ENCODE assay signal across 1 cellular context in the genomic region with DNA sequence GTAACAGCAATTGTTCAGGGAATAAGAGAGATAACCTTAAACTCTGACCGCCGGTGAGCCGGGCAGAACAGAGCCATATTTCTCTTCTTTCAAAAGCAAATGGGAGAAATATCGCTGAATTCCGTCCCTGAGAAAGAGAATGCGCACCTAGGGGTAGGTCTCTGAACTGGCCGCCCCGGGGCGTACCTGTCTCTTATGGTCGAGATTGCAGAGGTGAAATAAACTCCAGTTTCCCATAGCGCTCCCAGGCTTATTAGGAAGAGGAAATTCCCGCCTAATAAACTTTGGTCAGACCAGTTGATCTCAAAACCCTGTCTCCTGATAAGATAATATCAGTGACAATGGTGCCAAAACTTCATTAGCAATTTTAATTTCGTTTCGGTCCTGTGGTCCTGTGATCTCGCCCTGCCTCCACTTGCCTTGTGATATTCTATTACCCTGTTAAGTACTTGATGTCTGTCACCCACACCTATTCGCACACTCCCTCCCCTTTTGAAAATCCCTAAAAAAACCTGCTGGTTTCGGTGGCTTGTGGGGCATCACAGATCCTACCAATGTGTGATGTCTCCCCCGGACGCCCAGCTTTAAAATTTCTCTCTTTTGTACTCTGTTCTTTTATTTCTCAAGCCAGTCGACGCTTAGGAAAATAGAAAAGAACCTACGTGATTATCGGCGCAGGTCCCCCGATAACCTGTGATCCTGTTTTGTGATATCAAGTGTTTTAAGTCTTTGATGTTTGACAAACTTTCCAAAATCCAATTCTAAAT. TPM values are rescaled to one million over a fixed set of nuclear protein-coding genes. Genes with fewer than 3 reads are reported as not detected.
"Had no signal": no experiment of that assay in that cellular context is flagged by ENCODE, and none has a peak within 500 bp of the region (broad histone marks: within the 10 kb centered on the region; RNA-seq: fewer than 3 reads in every experiment).

No MANE protein-coding gene starts in this region.

RNA-seq across cellular contexts. Expression of a gene that starts 14.8 kb away (rescaled TPM):
- polyA plus RNA-seq: neural cell had no signal
